Comparison of ENCODE assay signal across 35 cellular contexts in genomic region chr3:115702598-115702997, GRCh38.
A peak's percentile ranks its signal among the peaks of the same experiment; 100 is the strongest.
DNase-seq lines count a peak whose midpoint lies in the region; ATAC-seq, FAIRE-seq and TF ChIP-seq lines count a peak whose summit lies in the region.
"Had no signal": no experiment of that assay in that cellular context is flagged by ENCODE, and none has a peak within 500 bp of the region (broad histone marks: within the 10 kb centered on the region; RNA-seq: fewer than 3 reads in every experiment).

No MANE protein-coding gene starts in this region.

- H3K4me3 Mint-ChIP-seq in MCF 10A (ENCODE audit: unreplicated experiment) (no peak overlapping the region), endodermal cell (no peak overlapping the region)
- no peak overlapping the region for H3K4me3 Mint-ChIP-seq in activated T-cell treated with anti-CD3 and anti-CD28 coated beads, Interleukin-2, amount 50 U/mL, for 24 hours
- H3K4me3 Mint-ChIP-seq: B cell; CD14-positive monocyte; CD4-positive, alpha-beta memory T cell; CD4-positive, alpha-beta T cell; CD4-positive, CD25-positive, alpha-beta regulatory T cell; CD8-positive, alpha-beta memory T cell; CD8-positive, alpha-beta T cell had no signal

- H3K79me2 ChIP-seq in mammary epithelial cell (ENCODE audit: insufficient read depth, low read length) (no peaks in the 10 kb centered on the region), HepG2 (ENCODE audit: insufficient read depth, low read length) (no peaks in the 10 kb centered on the region)

- no peak for FAIRE-seq in HepG2 (lab: Jason Lieb, UNC)
- FAIRE-seq: A204.1, A549, D721Med had no signal

- H3K9me3 ChIP-seq in mammary epithelial cell (replicated peaks; ENCODE audit: insufficient read depth, low read length) (no peaks in the 10 kb centered on the region), HepG2 (ENCODE audit: low read length) (peaks cover 11% of the 10 kb centered on the region), right lobe of liver (no peaks in the 10 kb centered on the region), endodermal cell (ENCODE audit: control insufficient read depth, low read length) (peaks cover 27% of the 10 kb centered on the region)
- H3K9me3 ChIP-seq: A549; BE2C; BLaER1; BLaER1 treated with 17β-estradiol and CSF1 and Interleukin-3, amounts not matched to agents 10 nM and 100 nM; Caco-2 had no signal

- H3K4me1 ChIP-seq in mammary epithelial cell (ENCODE audit: insufficient read depth, low read length) (no peaks in the 10 kb centered on the region), HepG2 (ENCODE audit: insufficient read depth, low read length) (peaks cover 27% of the 10 kb centered on the region), right lobe of liver (peaks cover 0 to 22% (median 0%) of the 10 kb centered on the region in 4 donors), endodermal cell (ENCODE audit: control insufficient read depth, insufficient read depth, low read length) (no peaks in the 10 kb centered on the region)

- no peak overlapping the region for H3K27ac ChIP-seq in mammary epithelial cell (ENCODE audit: insufficient read depth, low read depth, low read length)
- no peak overlapping the region for H3K27ac ChIP-seq in HepG2 (ENCODE audit: extremely low read length, insufficient read depth, low read length)
- H3K27ac ChIP-seq in right lobe of liver = no peak overlapping the region
- H3K27ac ChIP-seq in endodermal cell (ENCODE audit: low read depth, low read length) = no peak overlapping the region
- H3K27ac ChIP-seq: 22Rv1; A549; BLaER1; BLaER1 treated with 17β-estradiol and CSF1 and Interleukin-3, amounts not matched to agents 10 nM and 100 nM; C4-2B had no signal

- POLR2A ChIA-PET in MCF 10A (lab: Yijun Ruan, JAX) (no interaction called here), HepG2 (lab: Yijun Ruan, JAX) (no interaction called here)

- H3K27me3 Mint-ChIP-seq in MCF 10A (ENCODE audit: insufficient read depth, unreplicated experiment) = no peaks in the 10 kb centered on the region
- no peaks in the 10 kb centered on the region for H3K27me3 Mint-ChIP-seq in endodermal cell (ENCODE audit: insufficient read depth)
- peaks cover 14% of the 10 kb centered on the region for H3K27me3 Mint-ChIP-seq in activated T-cell treated with anti-CD3 and anti-CD28 coated beads, Interleukin-2, amount 50 U/mL, for 24 hours

- ATAC-seq in HepG2 (no peak), right lobe of liver (no peak)
- ATAC-seq: A549; CD8-positive, alpha-beta T cell had no signal

- TF ChIP-seq CTCF in mammary epithelial cell (conservative IDR thresholded peaks at IDR 0.05 in 1 of 2, IDR thresholded peaks at IDR 0.05 in 1 of 2; ENCODE audit: extremely low read depth in 1 of 2, insufficient read depth in 1 of 2, low read depth in 1 of 2, low read length in 2 of 2) (no peak), MCF 10A (IDR thresholded peaks at IDR 0.05; ENCODE audit: unreplicated experiment) (no peak), HepG2 (CRISPR knock-in tag; IDR thresholded peaks at IDR 0.05) (no peak), right lobe of liver (IDR thresholded peaks at IDR 0.05) (no peak), endodermal cell (conservative IDR thresholded peaks at IDR 0.05) (no peak)

- CTCF ChIA-PET in mammary epithelial cell (lab: Charles Lee; ENCODE audit: low non-redundant PET) = no interaction called here
- CTCF ChIA-PET in MCF 10A (lab: Yijun Ruan, JAX) = interaction anchor here (0.6 to 1.4 kb wide), 4 partner anchors 10 to 484 kb away, joined by 3 to 4 read pairs (median 3); no protein-coding TSS in a partner anchor
- CTCF ChIA-PET in HepG2 (lab: Yijun Ruan, JAX; ENCODE audit: low intra/inter-chr PET ratio, low total read pairs) = no interaction called here

- H3K36me3 Mint-ChIP-seq in MCF 10A (ENCODE audit: insufficient read depth, unreplicated experiment) (no peaks in the 10 kb centered on the region), endodermal cell (ENCODE audit: low read depth) (peaks cover 2% of the 10 kb centered on the region)
- no peaks in the 10 kb centered on the region for H3K36me3 Mint-ChIP-seq in activated T-cell treated with anti-CD3 and anti-CD28 coated beads, Interleukin-2, amount 50 U/mL, for 24 hours (ENCODE audit: low read depth)
- H3K36me3 Mint-ChIP-seq: CD14-positive monocyte; CD4-positive, alpha-beta memory T cell; CD4-positive, CD25-positive, alpha-beta regulatory T cell; CD8-positive, alpha-beta memory T cell; CD8-positive, alpha-beta T cell had no signal

- intact Hi-C loops in mammary epithelial cell (cut with micrococcal nuclease) = no loop called here
- intact Hi-C loops in MCF 10A (cut with micrococcal nuclease) = no loop called here
- intact Hi-C loops in HepG2 (cut with micrococcal nuclease; ENCODE audit: unreplicated experiment) = no loop called here
- intact Hi-C loops in right lobe of liver (cut with DNase I) = no loop called here

- H3K9me3 Mint-ChIP-seq in MCF 10A (ENCODE audit: unreplicated experiment) = no peaks in the 10 kb centered on the region
- H3K9me3 Mint-ChIP-seq in endodermal cell = no peaks in the 10 kb centered on the region
- H3K9me3 Mint-ChIP-seq in activated T-cell treated with anti-CD3 and anti-CD28 coated beads, Interleukin-2, amount 50 U/mL, for 24 hours = no peaks in the 10 kb centered on the region
- H3K9me3 Mint-ChIP-seq: CD14-positive monocyte; CD4-positive, alpha-beta memory T cell; CD4-positive, alpha-beta T cell; CD4-positive, CD25-positive, alpha-beta regulatory T cell; CD8-positive, alpha-beta memory T cell; CD8-positive, alpha-beta T cell had no signal

- H3K27ac Mint-ChIP-seq in MCF 10A (ENCODE audit: low read depth, unreplicated experiment) (no peak overlapping the region), endodermal cell (no peak overlapping the region)
- H3K27ac Mint-ChIP-seq in activated T-cell treated with anti-CD3 and anti-CD28 coated beads, Interleukin-2, amount 50 U/mL, for 24 hours = no peak overlapping the region
- H3K27ac Mint-ChIP-seq: B cell; CD14-positive monocyte; CD4-positive, alpha-beta memory T cell; CD4-positive, alpha-beta T cell; CD4-positive, CD25-positive, alpha-beta regulatory T cell; CD8-positive, alpha-beta memory T cell; CD8-positive, alpha-beta T cell had no signal

- in situ Hi-C loops in mammary epithelial cell (cut with MboI; ENCODE audit: low sequenced_read_pairs in 2 of 2) = no loop called here
- in situ Hi-C loops in HepG2 (cut with HindIII; ENCODE audit: extremely low pct_ligation_motif_present, low pct_unique_long_range_greater_than_20kb) = no loop called here

- H3K36me3 ChIP-seq in mammary epithelial cell (ENCODE audit: insufficient read depth, low read length) (no peaks in the 10 kb centered on the region), HepG2 (replicated peaks in 1 of 2; ENCODE audit: control insufficient read depth in 1 of 2, insufficient read depth in 2 of 2, low read length in 2 of 2) (no peaks in the 10 kb centered on the region), right lobe of liver (no peaks in the 10 kb centered on the region), endodermal cell (ENCODE audit: control insufficient read depth, insufficient read depth, low read length) (no peaks in the 10 kb centered on the region)
- H3K36me3 ChIP-seq: BE2C; BLaER1; BLaER1 treated with 17β-estradiol and CSF1 and Interleukin-3, amounts not matched to agents 10 nM and 100 nM had no signal

- dilution Hi-C loops in mammary epithelial cell (cut with HindIII; ENCODE audit: low sequenced_read_pairs) = no loop called here

- no peak for TF ChIP-seq RAD21 in HepG2 (CRISPR knock-in tag; IDR thresholded peaks at IDR 0.05)

- WGBS in mammary epithelial cell (ENCODE audit: low coverage, missing lambda C conversion rate) = 100% methylated on average over 2 of the region's 2 CpGs
- 99% methylated on average over 2 of the region's 2 CpGs for WGBS in HepG2 (ENCODE audit: low lambda C conversion rate)
- WGBS in right lobe of liver (ENCODE audit: insufficient coverage, low coverage, low lambda C conversion rate, missing lambda C conversion rate) = 84% methylated on average over 2 of the region's 2 CpGs
- WGBS in endodermal cell (ENCODE audit: insufficient coverage in 1 of 2, insufficient read length in 1 of 2), 2 experiments = 92 to 95% methylated on average over 2 of the region's 2 CpGs

- H3K4me1 Mint-ChIP-seq in MCF 10A (ENCODE audit: insufficient read depth, unreplicated experiment) (no peaks in the 10 kb centered on the region), endodermal cell (peaks cover 15% of the 10 kb centered on the region)
- no peaks in the 10 kb centered on the region for H3K4me1 Mint-ChIP-seq in activated T-cell treated with anti-CD3 and anti-CD28 coated beads, Interleukin-2, amount 50 U/mL, for 24 hours (ENCODE audit: low read depth)
- H3K4me1 Mint-ChIP-seq: B cell; CD14-positive monocyte; CD4-positive, CD25-positive, alpha-beta regulatory T cell; CD8-positive, alpha-beta memory T cell had no signal

- H4K20me1 ChIP-seq in mammary epithelial cell (ENCODE audit: insufficient read depth, low read length) (no peaks in the 10 kb centered on the region), HepG2 (ENCODE audit: insufficient read depth, low read length) (no peaks in the 10 kb centered on the region)
- H4K20me1 ChIP-seq: BLaER1; BLaER1 treated with 17β-estradiol and CSF1 and Interleukin-3, amounts not matched to agents 10 nM and 100 nM had no signal

- H3K4me2 ChIP-seq in mammary epithelial cell (ENCODE audit: insufficient read depth, low read depth, low read length) (no peak overlapping the region), HepG2 (ENCODE audit: low read depth, low read length) (no peak overlapping the region)
- H3K4me2 ChIP-seq: A549; BLaER1; BLaER1 treated with 17β-estradiol and CSF1 and Interleukin-3, amounts not matched to agents 10 nM and 100 nM had no signal

- no peak for TF ChIP-seq EP300 in HepG2 (IDR thresholded peaks at IDR 0.05; ENCODE audit: low read depth in 2 of 2, low read length in 2 of 2)
- no peak for TF ChIP-seq EP300 in HepG2 (CRISPR knock-in tag; IDR thresholded peaks at IDR 0.05; ENCODE audit: borderline replicate concordance)

- TF ChIP-seq POLR2A in HepG2 (IDR thresholded peaks at IDR 0.05; ENCODE audit: insufficient read depth in 1 of 2, low read depth in 2 of 2, low read length in 2 of 2) (no peak), right lobe of liver (IDR thresholded peaks at IDR 0.05) (no peak)

- H3K9ac ChIP-seq in mammary epithelial cell (ENCODE audit: insufficient read depth, low read length) (no peak overlapping the region), HepG2 (ENCODE audit: insufficient read depth, low read depth, low read length) (no peak overlapping the region), endodermal cell (ENCODE audit: extremely low read depth, low read length, poor library complexity, severe bottlenecking) (no peak overlapping the region)
- H3K9ac ChIP-seq: BLaER1; BLaER1 treated with 17β-estradiol and CSF1 and Interleukin-3, amounts not matched to agents 10 nM and 100 nM had no signal

- no peaks in the 10 kb centered on the region for H3K27me3 ChIP-seq in mammary epithelial cell (ENCODE audit: insufficient read depth, low read length)
- no peaks in the 10 kb centered on the region; a peak in 1 of 5 replicates for H3K27me3 ChIP-seq in HepG2 (ENCODE audit: control insufficient read depth in 1 of 2, insufficient read depth in 2 of 2, low read length in 2 of 2)
- H3K27me3 ChIP-seq in right lobe of liver = no peaks in the 10 kb centered on the region
- no peaks in the 10 kb centered on the region for H3K27me3 ChIP-seq in endodermal cell (ENCODE audit: control insufficient read depth, insufficient read depth, low read length, poor library complexity, severe bottlenecking)
- H3K27me3 ChIP-seq: BE2C; BLaER1; BLaER1 treated with 17β-estradiol and CSF1 and Interleukin-3, amounts not matched to agents 10 nM and 100 nM had no signal

- no TSS peak for BruUV-seq in mammary epithelial cell (replicated peaks; lab: Mats Ljungman, UMichigan)
- BruUV-seq in MCF 10A (replicated peaks; lab: Mats Ljungman, UMichigan) = no TSS peak
- BruUV-seq in HepG2 (replicated peaks; lab: Mats Ljungman, UMichigan) = no TSS peak

- DNase-seq in mammary epithelial cell = peak; percentile 18
- no peak for DNase-seq in MCF 10A (ENCODE audit: unreplicated experiment)
- DNase-seq in HepG2 (ENCODE audit: low spot score) = no peak
- no peak for DNase-seq in right lobe of liver
- DNase-seq in endodermal cell = no peak
- DNase-seq in activated T-cell treated with anti-CD3 and anti-CD28 coated beads, Interleukin-2, amount 50 U/mL, for 24 hours = no peak
- DNase-seq: 8988T; ACHN; AML-193; BE2C; C1 segment of cervical spinal cord; Caco-2; Calu3; CD4-positive, alpha-beta memory T cell; CD4-positive, alpha-beta T cell; CD4-positive, CD25-positive, alpha-beta regulatory T cell; CD8-positive, alpha-beta memory T cell; CD8-positive, alpha-beta T cell; COR-L47; DMS 273 treated with DMSO at 0.1 percent for 48 hours; DMS153; DMS53; DMS79; DMS79 treated with DMSO at 0.1 percent for 48 hours; DND-41; EL had no signal

- H3K4me3 ChIP-seq in mammary epithelial cell (replicated peaks in 1 of 3; ENCODE audit: insufficient read depth in 1 of 3, low read depth in 2 of 3, low read length in 3 of 3) (no peak overlapping the region), HepG2 (replicated peaks in 1 of 3; ENCODE audit: insufficient read depth in 1 of 3, low read depth in 2 of 3, low read length in 3 of 3) (no peak overlapping the region), right lobe of liver (no peak overlapping the region), endodermal cell (ENCODE audit: low read length) (peak overlapping the region; percentile 53)
- H3K4me3 ChIP-seq: A549; BLaER1; BLaER1 treated with 17β-estradiol and CSF1 and Interleukin-3, amounts not matched to agents 10 nM and 100 nM had no signal

- H2AFZ ChIP-seq in mammary epithelial cell (ENCODE audit: low read depth, low read length) = no peak overlapping the region
- no peak overlapping the region for H2AFZ ChIP-seq in HepG2 (ENCODE audit: low read length)
